In the genomic region with DNA sequence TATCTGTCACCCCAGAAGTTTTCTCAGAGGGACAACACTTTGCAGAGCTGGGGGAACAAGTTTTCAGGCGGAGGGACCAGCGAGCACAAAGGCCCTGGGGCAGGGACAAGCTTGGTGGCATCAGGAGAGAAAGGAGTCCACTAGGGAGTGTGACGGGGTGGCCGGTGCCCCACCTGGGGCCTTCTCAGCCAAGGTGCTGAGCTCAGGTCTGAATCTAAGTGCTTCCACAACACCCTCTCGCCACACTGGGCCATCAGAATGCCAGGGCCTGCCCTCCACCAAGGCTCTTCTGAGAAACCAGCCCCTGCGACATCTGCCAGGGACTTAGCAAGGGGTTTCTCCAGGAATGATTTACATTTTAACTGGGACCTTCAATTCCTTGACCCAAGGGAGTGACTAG, we compare ENCODE assay signal across 2 cellular contexts.
TF ChIP-seq lines count a peak whose summit lies in the region.

No MANE protein-coding gene starts in this region.

TF ChIP-seq in HEK293, 187 proteins besides CTCF, POLR2A, EP300 and RAD21:
- TF ChIP-seq ZNF211 (tag by site-specific recombination; IDR thresholded peaks at IDR 0.05; ENCODE audit: low read depth) = no peak
- TF ChIP-seq, protein P1, sequence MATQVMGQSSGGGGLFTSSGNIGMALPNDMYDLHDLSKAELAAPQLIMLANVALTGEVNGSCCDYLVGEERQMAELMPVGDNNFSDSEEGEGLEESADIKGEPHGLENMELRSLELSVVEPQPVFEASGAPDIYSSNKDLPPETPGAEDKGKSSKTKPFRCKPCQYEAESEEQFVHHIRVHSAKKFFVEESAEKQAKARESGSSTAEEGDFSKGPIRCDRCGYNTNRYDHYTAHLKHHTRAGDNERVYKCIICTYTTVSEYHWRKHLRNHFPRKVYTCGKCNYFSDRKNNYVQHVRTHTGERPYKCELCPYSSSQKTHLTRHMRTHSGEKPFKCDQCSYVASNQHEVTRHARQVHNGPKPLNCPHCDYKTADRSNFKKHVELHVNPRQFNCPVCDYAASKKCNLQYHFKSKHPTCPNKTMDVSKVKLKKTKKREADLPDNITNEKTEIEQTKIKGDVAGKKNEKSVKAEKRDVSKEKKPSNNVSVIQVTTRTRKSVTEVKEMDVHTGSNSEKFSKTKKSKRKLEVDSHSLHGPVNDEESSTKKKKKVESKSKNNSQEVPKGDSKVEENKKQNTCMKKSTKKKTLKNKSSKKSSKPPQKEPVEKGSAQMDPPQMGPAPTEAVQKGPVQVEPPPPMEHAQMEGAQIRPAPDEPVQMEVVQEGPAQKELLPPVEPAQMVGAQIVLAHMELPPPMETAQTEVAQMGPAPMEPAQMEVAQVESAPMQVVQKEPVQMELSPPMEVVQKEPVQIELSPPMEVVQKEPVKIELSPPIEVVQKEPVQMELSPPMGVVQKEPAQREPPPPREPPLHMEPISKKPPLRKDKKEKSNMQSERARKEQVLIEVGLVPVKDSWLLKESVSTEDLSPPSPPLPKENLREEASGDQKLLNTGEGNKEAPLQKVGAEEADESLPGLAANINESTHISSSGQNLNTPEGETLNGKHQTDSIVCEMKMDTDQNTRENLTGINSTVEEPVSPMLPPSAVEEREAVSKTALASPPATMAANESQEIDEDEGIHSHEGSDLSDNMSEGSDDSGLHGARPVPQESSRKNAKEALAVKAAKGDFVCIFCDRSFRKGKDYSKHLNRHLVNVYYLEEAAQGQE (tag by site-specific recombination; IDR thresholded peaks at IDR 0.05) = no peak
- TF ChIP-seq, protein P2, sequence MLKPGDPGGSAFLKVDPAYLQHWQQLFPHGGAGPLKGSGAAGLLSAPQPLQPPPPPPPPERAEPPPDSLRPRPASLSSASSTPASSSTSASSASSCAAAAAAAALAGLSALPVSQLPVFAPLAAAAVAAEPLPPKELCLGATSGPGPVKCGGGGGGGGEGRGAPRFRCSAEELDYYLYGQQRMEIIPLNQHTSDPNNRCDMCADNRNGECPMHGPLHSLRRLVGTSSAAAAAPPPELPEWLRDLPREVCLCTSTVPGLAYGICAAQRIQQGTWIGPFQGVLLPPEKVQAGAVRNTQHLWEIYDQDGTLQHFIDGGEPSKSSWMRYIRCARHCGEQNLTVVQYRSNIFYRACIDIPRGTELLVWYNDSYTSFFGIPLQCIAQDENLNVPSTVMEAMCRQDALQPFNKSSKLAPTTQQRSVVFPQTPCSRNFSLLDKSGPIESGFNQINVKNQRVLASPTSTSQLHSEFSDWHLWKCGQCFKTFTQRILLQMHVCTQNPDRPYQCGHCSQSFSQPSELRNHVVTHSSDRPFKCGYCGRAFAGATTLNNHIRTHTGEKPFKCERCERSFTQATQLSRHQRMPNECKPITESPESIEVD (tag by site-specific recombination; IDR thresholded peaks at IDR 0.05) = no peak
- no peak for TF ChIP-seq YY1 (tag by site-specific recombination; IDR thresholded peaks at IDR 0.05)
- peak; percentile 66 for TF ChIP-seq ZNF623 (tag by site-specific recombination; IDR thresholded peaks at IDR 0.05)
- TF ChIP-seq, protein P3, sequence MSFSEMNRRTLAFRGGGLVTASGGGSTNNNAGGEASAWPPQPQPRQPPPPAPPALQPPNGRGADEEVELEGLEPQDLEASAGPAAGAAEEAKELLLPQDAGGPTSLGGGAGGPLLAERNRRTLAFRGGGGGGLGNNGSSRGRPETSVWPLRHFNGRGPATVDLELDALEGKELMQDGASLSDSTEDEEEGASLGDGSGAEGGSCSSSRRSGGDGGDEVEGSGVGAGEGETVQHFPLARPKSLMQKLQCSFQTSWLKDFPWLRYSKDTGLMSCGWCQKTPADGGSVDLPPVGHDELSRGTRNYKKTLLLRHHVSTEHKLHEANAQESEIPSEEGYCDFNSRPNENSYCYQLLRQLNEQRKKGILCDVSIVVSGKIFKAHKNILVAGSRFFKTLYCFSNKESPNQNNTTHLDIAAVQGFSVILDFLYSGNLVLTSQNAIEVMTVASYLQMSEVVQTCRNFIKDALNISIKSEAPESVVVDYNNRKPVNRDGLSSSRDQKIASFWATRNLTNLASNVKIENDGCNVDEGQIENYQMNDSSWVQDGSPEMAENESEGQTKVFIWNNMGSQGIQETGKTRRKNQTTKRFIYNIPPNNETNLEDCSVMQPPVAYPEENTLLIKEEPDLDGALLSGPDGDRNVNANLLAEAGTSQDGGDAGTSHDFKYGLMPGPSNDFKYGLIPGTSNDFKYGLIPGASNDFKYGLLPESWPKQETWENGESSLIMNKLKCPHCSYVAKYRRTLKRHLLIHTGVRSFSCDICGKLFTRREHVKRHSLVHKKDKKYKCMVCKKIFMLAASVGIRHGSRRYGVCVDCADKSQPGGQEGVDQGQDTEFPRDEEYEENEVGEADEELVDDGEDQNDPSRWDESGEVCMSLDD (tag by site-specific recombination; IDR thresholded peaks at IDR 0.05) = no peak
- TF ChIP-seq RBAK (tag by site-specific recombination; IDR thresholded peaks at IDR 0.05) = no peak
- no peak for TF ChIP-seq ZNF426 (tag by site-specific recombination; IDR thresholded peaks at IDR 0.05)

TF ChIP-seq in GM12878, 131 proteins besides CTCF, POLR2A, EP300 and RAD21:
- TF ChIP-seq ZNF24 (IDR thresholded peaks at IDR 0.05) = no peak
- TF ChIP-seq, protein P4, sequence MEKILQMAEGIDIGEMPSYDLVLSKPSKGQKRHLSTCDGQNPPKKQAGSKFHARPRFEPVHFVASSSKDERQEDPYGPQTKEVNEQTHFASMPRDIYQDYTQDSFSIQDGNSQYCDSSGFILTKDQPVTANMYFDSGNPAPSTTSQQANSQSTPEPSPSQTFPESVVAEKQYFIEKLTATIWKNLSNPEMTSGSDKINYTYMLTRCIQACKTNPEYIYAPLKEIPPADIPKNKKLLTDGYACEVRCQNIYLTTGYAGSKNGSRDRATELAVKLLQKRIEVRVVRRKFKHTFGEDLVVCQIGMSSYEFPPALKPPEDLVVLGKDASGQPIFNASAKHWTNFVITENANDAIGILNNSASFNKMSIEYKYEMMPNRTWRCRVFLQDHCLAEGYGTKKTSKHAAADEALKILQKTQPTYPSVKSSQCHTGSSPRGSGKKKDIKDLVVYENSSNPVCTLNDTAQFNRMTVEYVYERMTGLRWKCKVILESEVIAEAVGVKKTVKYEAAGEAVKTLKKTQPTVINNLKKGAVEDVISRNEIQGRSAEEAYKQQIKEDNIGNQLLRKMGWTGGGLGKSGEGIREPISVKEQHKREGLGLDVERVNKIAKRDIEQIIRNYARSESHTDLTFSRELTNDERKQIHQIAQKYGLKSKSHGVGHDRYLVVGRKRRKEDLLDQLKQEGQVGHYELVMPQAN (conservative IDR thresholded peaks at IDR 0.05) = no peak
- TF ChIP-seq CBFB (IDR thresholded peaks at IDR 0.05; ENCODE audit: low read depth) = no peak
- no peak for TF ChIP-seq NFIC (IDR thresholded peaks at IDR 0.05; ENCODE audit: low read depth, low read length)
- TF ChIP-seq RBBP5 (conservative IDR thresholded peaks at IDR 0.05) = no peak
- no peak for TF ChIP-seq RFX5 (IDR thresholded peaks at IDR 0.05; ENCODE audit: low read depth, low read length)
- TF ChIP-seq BHLHE40 (IDR thresholded peaks at IDR 0.05; ENCODE audit: borderline replicate concordance in 1 of 2, low read depth in 2 of 2, low read length in 1 of 2) = no peak
- TF ChIP-seq, protein P5, sequence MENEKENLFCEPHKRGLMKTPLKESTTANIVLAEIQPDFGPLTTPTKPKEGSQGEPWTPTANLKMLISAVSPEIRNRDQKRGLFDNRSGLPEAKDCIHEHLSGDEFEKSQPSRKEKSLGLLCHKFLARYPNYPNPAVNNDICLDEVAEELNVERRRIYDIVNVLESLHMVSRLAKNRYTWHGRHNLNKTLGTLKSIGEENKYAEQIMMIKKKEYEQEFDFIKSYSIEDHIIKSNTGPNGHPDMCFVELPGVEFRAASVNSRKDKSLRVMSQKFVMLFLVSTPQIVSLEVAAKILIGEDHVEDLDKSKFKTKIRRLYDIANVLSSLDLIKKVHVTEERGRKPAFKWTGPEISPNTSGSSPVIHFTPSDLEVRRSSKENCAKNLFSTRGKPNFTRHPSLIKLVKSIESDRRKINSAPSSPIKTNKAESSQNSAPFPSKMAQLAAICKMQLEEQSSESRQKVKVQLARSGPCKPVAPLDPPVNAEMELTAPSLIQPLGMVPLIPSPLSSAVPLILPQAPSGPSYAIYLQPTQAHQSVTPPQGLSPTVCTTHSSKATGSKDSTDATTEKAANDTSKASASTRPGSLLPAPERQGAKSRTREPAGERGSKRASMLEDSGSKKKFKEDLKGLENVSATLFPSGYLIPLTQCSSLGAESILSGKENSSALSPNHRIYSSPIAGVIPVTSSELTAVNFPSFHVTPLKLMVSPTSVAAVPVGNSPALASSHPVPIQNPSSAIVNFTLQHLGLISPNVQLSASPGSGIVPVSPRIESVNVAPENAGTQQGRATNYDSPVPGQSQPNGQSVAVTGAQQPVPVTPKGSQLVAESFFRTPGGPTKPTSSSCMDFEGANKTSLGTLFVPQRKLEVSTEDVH (IDR thresholded peaks at IDR 0.05; ENCODE audit: low read depth, partially characterized antibody) = no peak
- TF ChIP-seq NBN (IDR thresholded peaks at IDR 0.05) = no peak
- TF ChIP-seq FOS (IDR thresholded peaks at IDR 0.05; ENCODE audit: borderline replicate concordance, extremely low read depth, insufficient read length) = no peak
- TF ChIP-seq ZNF207 (IDR thresholded peaks at IDR 0.05; ENCODE audit: borderline replicate concordance) = no peak
- TF ChIP-seq TCF3 (IDR thresholded peaks at IDR 0.05; ENCODE audit: borderline replicate concordance, insufficient read depth, low read depth, low read length) = no peak
- no peak for TF ChIP-seq ATF7 (IDR thresholded peaks at IDR 0.05; ENCODE audit: low read depth)
